22 cellular contexts compared by ENCODE assay signal in genomic region chr12:53571295-53571694, GRCh38. TPM values are rescaled to one million over a fixed set of nuclear protein-coding genes. Genes with fewer than 3 reads are reported as not detected.
DNase-seq lines count a peak whose midpoint lies in the region; ATAC-seq, FAIRE-seq and TF ChIP-seq lines count a peak whose summit lies in the region.
"Had no signal": no experiment of that assay in that cellular context is flagged by ENCODE, and none has a peak within 500 bp of the region (broad histone marks: within the 10 kb centered on the region; RNA-seq: fewer than 3 reads in every experiment).

No MANE protein-coding gene starts in this region.

- peaks cover 24% of the 10 kb centered on the region for H3K4me1 ChIP-seq in GM12878 (ENCODE audit: control insufficient read depth, insufficient read depth, low read length)
- H3K4me1 ChIP-seq in heart right ventricle: peaks cover 0 to 44% (median 17%) of the 10 kb centered on the region in 9 donors

- H3K4me3 ChIP-seq in GM12878 (no peak overlapping the region), heart right ventricle (no peak overlapping the region)
- H3K4me3 ChIP-seq: BLaER1 had no signal

- SMC1A ChIA-PET in GM12878 (lab: Charles Lee; ENCODE audit: uncharacterized antibody, unreplicated experiment): interaction anchor here (1.0 to 1.9 kb wide), 5 partner anchors 9 to 28 kb away, joined by 5 to 8 read pairs (median 5); no protein-coding TSS in a partner anchor

- H3K27me3 Mint-ChIP-seq in stimulated activated naive CD8-positive, alpha-beta T cell treated with anti-CD3 and anti-CD28 coated beads, Interleukin-15, amount 100 ng/mL, for 72 hours: no peaks in the 10 kb centered on the region
- H3K27me3 Mint-ChIP-seq: CD4-positive, alpha-beta memory T cell; IgD-negative memory B cell had no signal

- RAD21 ChIA-PET in GM12878 (lab: Charles Lee; ENCODE audit: unreplicated experiment): no interaction called here

- no peak for DNase-seq in stimulated activated naive CD8-positive, alpha-beta T cell treated with anti-CD3 and anti-CD28 coated beads, Interleukin-15, amount 100 ng/mL, for 72 hours
- no peak for DNase-seq in stimulated activated naive CD8-positive, alpha-beta T cell treated with anti-CD3 and anti-CD28 coated beads, Interleukin-15, Interleukin-2, amounts not matched to agents 100 U/mL and 50 U/mL, for 24 hours
- DNase-seq in NCI-H146 treated with DMSO at 0.1 percent for 48 hours (lab: John Stamatoyannopoulos, UW; ENCODE audit: unreplicated experiment) (peak; percentile 66), GM12878 (ENCODE audit: low read depth, low spot score) (no peak), DMS 273 treated with DMSO at 0.1 percent for 48 hours (lab: John Stamatoyannopoulos, UW) (no peak), dermis blood vessel endothelial cell (no peak), heart right ventricle (no peak)
- DNase-seq: 8988T, DMS79 treated with DMSO at 0.1 percent for 48 hours, EL, GOT3, H7, HFFc6 had no signal

- H4K20me1 ChIP-seq in GM12878 (ENCODE audit: control insufficient read depth, insufficient read depth): no peaks in the 10 kb centered on the region

- no peaks in the 10 kb centered on the region for H3K9me3 ChIP-seq in GM12878 (replicated peaks; ENCODE audit: control insufficient read depth, insufficient read depth, low read length)
- H3K9me3 ChIP-seq in heart right ventricle: no peaks in the 10 kb centered on the region
- H3K9me3 ChIP-seq: BLaER1 had no signal

- H3K27me3 ChIP-seq in GM12878 (replicated peaks in 1 of 2; ENCODE audit: control insufficient read depth in 2 of 2, insufficient read depth in 2 of 2, low read length in 1 of 2) (no peaks in the 10 kb centered on the region), heart right ventricle (no peaks in the 10 kb centered on the region)
- H3K27me3 ChIP-seq: BLaER1 had no signal

- ATAC-seq in stimulated activated naive CD8-positive, alpha-beta T cell treated with anti-CD3 and anti-CD28 coated beads, Interleukin-15, amount 100 ng/mL, for 72 hours: peak; percentile 31
- no peak for ATAC-seq in stimulated activated naive CD8-positive, alpha-beta T cell treated with anti-CD3 and anti-CD28 coated beads, Interleukin-15, Interleukin-2, amounts not matched to agents 100 U/mL and 50 U/mL, for 24 hours
- ATAC-seq in GM12878 (peak; percentile 51), GM21825 (IDR thresholded peaks at IDR 0.05; ENCODE audit: unreplicated experiment) (no peak), heart right ventricle (no peak)
- ATAC-seq: HCT116, HepG2 had no signal

- BruUV-seq in GM12878 (replicated peaks; lab: Mats Ljungman, UMichigan): no TSS peak

- 100% methylated on average over 2 of the region's 2 CpGs for WGBS in GM12878 (ENCODE audit: insufficient coverage, insufficient replicate concordance, low lambda C conversion rate, missing lambda C conversion rate)
- WGBS in heart right ventricle, 2 donors: 97 to 100% methylated on average over 2 of the region's 2 CpGs

- CTCF ChIA-PET in GM12878 (lab: Yijun Ruan, JAX): interaction anchor here (1.2 to 3.0 kb wide), 4 partner anchors 9 to 106 kb away, joined by 5 to 22 read pairs (median 8); no protein-coding TSS in a partner anchor

- H3K9me3 Mint-ChIP-seq in stimulated activated naive CD8-positive, alpha-beta T cell treated with anti-CD3 and anti-CD28 coated beads, Interleukin-15, amount 100 ng/mL, for 72 hours: no peaks in the 10 kb centered on the region
- H3K9me3 Mint-ChIP-seq: CD4-positive, alpha-beta memory T cell; HFFc6; IgD-negative memory B cell had no signal

- TF ChIP-seq RAD21 in GM12878 (IDR thresholded peaks at IDR 0.05; ENCODE audit: insufficient read depth, low read depth, low read length): no peak

- TF ChIP-seq POLR2A in GM12878 (IDR thresholded peaks at IDR 0.05; ENCODE audit: low read depth, low read length): no peak

- no peak overlapping the region for H2AFZ ChIP-seq in GM12878 (ENCODE audit: control insufficient read depth, low read depth, low read length)

- FAIRE-seq in GM12878 (lab: Jason Lieb, UNC): no peak
- FAIRE-seq: GM12891, GM18507, HepG2 had no signal

- POLR2A ChIA-PET in GM12878 (lab: Charles Lee): interaction anchor here (0.6 to 1.7 kb wide), 3 partner anchors 16 to 78 kb away, joined by 4 to 5 read pairs (median 5); no protein-coding TSS in a partner anchor

- in situ Hi-C loops in GM12878 (cut with MboI): no loop called here

- peaks cover 51% of the 10 kb centered on the region for H3K4me1 Mint-ChIP-seq in stimulated activated naive CD8-positive, alpha-beta T cell treated with anti-CD3 and anti-CD28 coated beads, Interleukin-15, amount 100 ng/mL, for 72 hours

- H3K27ac Mint-ChIP-seq in stimulated activated naive CD8-positive, alpha-beta T cell treated with anti-CD3 and anti-CD28 coated beads, Interleukin-15, amount 100 ng/mL, for 72 hours: no peak overlapping the region
- H3K27ac Mint-ChIP-seq: IgD-negative memory B cell had no signal

- TF ChIP-seq CTCF in GM12878 (IDR thresholded peaks at IDR 0.05 in 2 of 3, conservative IDR thresholded peaks at IDR 0.05 in 1 of 3; ENCODE audit: control insufficient read depth in 2 of 3, extremely low read depth in 1 of 3, insufficient read depth in 1 of 3, low read depth in 3 of 3, low read length in 3 of 3) (no peak), heart right ventricle (IDR thresholded peaks at IDR 0.05) (no peak)

- no peaks in the 10 kb centered on the region; a peak in 1 of 4 replicates for H3K36me3 ChIP-seq in GM12878 (ENCODE audit: control insufficient read depth in 2 of 2, insufficient read depth in 2 of 2, low read length in 1 of 2)
- H3K36me3 ChIP-seq in heart right ventricle: peaks cover 0 to 25% (median 0%) of the 10 kb centered on the region in 9 donors

- no peak overlapping the region for H3K4me3 Mint-ChIP-seq in stimulated activated naive CD8-positive, alpha-beta T cell treated with anti-CD3 and anti-CD28 coated beads, Interleukin-15, amount 100 ng/mL, for 72 hours
- H3K4me3 Mint-ChIP-seq: CD14-positive monocyte, HFFc6 had no signal

- no peak overlapping the region for H3K27ac ChIP-seq in GM12878 (ENCODE audit: control insufficient read depth, insufficient read depth)
- H3K27ac ChIP-seq in heart right ventricle: no peak overlapping the region
- H3K27ac ChIP-seq: BLaER1 had no signal

- no peak overlapping the region for H3K9ac ChIP-seq in GM12878 (ENCODE audit: control insufficient read depth, insufficient read depth, low read length)
- H3K9ac ChIP-seq: BLaER1 had no signal

- TF ChIP-seq EP300 in GM12878 (IDR thresholded peaks at IDR 0.05; ENCODE audit: borderline replicate concordance in 1 of 2, control insufficient read depth in 1 of 2, low read depth in 2 of 2, low read length in 2 of 2): no peak

- intact Hi-C loops in GM12878 (cut with micrococcal nuclease; ENCODE audit: unreplicated experiment): no loop called here
- intact Hi-C loops in heart right ventricle (cut with DNase I): no loop called here

- no peak overlapping the region for H3K4me2 ChIP-seq in GM12878 (ENCODE audit: control insufficient read depth, insufficient read depth)
- H3K4me2 ChIP-seq: BLaER1 had no signal

- H3K79me2 ChIP-seq in GM12878 (ENCODE audit: control insufficient read depth, insufficient read depth, low read length): peaks cover 10% of the 10 kb centered on the region

TF ChIP-seq in GM12878, 131 proteins besides CTCF, POLR2A, EP300 and RAD21:
- TF ChIP-seq CHD1 (IDR thresholded peaks at IDR 0.05; ENCODE audit: low read depth, low read length): no peak
- TF ChIP-seq TAF1 (IDR thresholded peaks at IDR 0.05; ENCODE audit: borderline replicate concordance, low read depth, low read length): no peak
- TF ChIP-seq, protein P1, sequence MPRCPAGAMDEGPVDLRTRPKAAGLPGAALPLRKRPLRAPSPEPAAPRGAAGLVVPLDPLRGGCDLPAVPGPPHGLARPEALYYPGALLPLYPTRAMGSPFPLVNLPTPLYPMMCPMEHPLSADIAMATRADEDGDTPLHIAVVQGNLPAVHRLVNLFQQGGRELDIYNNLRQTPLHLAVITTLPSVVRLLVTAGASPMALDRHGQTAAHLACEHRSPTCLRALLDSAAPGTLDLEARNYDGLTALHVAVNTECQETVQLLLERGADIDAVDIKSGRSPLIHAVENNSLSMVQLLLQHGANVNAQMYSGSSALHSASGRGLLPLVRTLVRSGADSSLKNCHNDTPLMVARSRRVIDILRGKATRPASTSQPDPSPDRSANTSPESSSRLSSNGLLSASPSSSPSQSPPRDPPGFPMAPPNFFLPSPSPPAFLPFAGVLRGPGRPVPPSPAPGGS (IDR thresholded peaks at IDR 0.05; ENCODE audit: borderline replicate concordance, insufficient read depth, low read depth, low read length, poor library complexity, severe bottlenecking): no peak
- TF ChIP-seq RUNX3 (IDR thresholded peaks at IDR 0.05; ENCODE audit: low read length): peak; percentile 69
- peak; percentile 39; the same call in 1 of the 2 replicates for TF ChIP-seq MTA2 (IDR thresholded peaks at IDR 0.05; ENCODE audit: low read depth)
TF ChIP-seq in GM12878: peak in this region for 2.

RNA-seq across cellular contexts. Expression of gene ATF7, which starts 54.9 kb away (rescaled TPM):
- 31.6 and 46.1 TPM in 2 replicates for total RNA-seq in GM12878 (2013; cell fraction: nucleolus; rRNA removed)
- total RNA-seq in GM12878 (2014; rRNA removed): 9.1 and 11.4 TPM in 2 replicates
- total RNA-seq in GM12878 (2014; rRNA removed; fragmentation: Illumina TruSeq; extraction: Trizol): 14.6 and 16.1 TPM in 2 replicates
- 21.5 and 23.6 TPM in 2 replicates for total RNA-seq in GM12878 (2021)
- 9.6 TPM for polyA plus RNA-seq in GM12878 (2011; ENCODE audit: low read depth)
- 14.5 and 16.4 TPM in 2 replicates for polyA plus RNA-seq in GM12878 (2011; rRNA removed)
- polyA plus RNA-seq in GM12878 (2011; cell fraction: cytosol; rRNA removed): 10.3 and 12.2 TPM in 2 replicates
- polyA plus RNA-seq in GM12878 (2011; cell fraction: nucleus; rRNA removed): 19.5 and 20.5 TPM in 2 replicates
- polyA plus RNA-seq in GM12878 (2012): 9.5 and 10.3 TPM in 2 replicates
- polyA plus RNA-seq in GM12878 (2014; fragmentation: Illumina TruSeq; extraction: Trizol): 21.9 and 26.4 TPM in 2 replicates
- 10 to 100 TPM; 21.8 to 26.8 TPM for polyA plus RNA-seq in GM12878 (2014; fragmentation: Nextera tagmentation; extraction: Ambion mirVana)
- polyA plus RNA-seq in GM12878 (2014; rRNA removed): 14.1 and 17.2 TPM in 2 replicates
- polyA plus RNA-seq in GM12878 (2016; fragmentation: Nextera tagmentation; extraction: Ambion mirVana): 10 to 100 TPM; 30.2 to 30.7 TPM
- 18.9 and 19.0 TPM in 2 replicates for polyA minus RNA-seq in GM12878 (2011; rRNA and poly(A)+ RNA removed)
- 9.0 and 13.4 TPM in 2 replicates for polyA minus RNA-seq in GM12878 (2011; cell fraction: cytosol; rRNA and poly(A)+ RNA removed)
- polyA minus RNA-seq in GM12878 (2011; cell fraction: nucleus; rRNA and poly(A)+ RNA removed): 9.3 and 17.1 TPM in 2 replicates
- total RNA-seq in dermis blood vessel endothelial cell: 12.9 and 14.9 TPM in 2 replicates
- 10 to 100 TPM; 28.2 to 47.8 (median 34.4) TPM for total RNA-seq in heart right ventricle
- polyA plus RNA-seq in heart right ventricle: 10 to 100 TPM; 12.6 to 23.0 TPM

Comparison
In these comparisons a context has a peak if more than half of its experiments do, and no peak if none do; other contexts are left out.
1. ATAC-seq: peak in stimulated activated naive CD8-positive, alpha-beta T cell treated with anti-CD3 and anti-CD28 coated beads, Interleukin-15, amount 100 ng/mL, for 72 hours (single experiment) and GM12878 (single experiment); none in stimulated activated naive CD8-positive, alpha-beta T cell treated with anti-CD3 and anti-CD28 coated beads, Interleukin-15, Interleukin-2, amounts not matched to agents 100 U/mL and 50 U/mL, for 24 hours (single experiment), GM21825 (single experiment) and heart right ventricle (0 of 8).